In genomic region chr3:10021856-10022775, GRCh38 we compare ENCODE assay signal across 23 cellular contexts.
"Had no signal": no experiment of that assay in that cellular context is flagged by ENCODE, and none has a peak within 500 bp of the region (broad histone marks: within the 10 kb centered on the region; RNA-seq: fewer than 3 reads in every experiment).

No MANE protein-coding gene starts in this region.

- DNase-seq: activated B cell treated with CpG ODN at 0.5 μM for 24 hours; activated CD4-positive, alpha-beta memory T cell treated with anti-CD3 and anti-CD28 coated beads for 36 hours; activated CD4-positive, alpha-beta T cell treated with anti-CD3 and anti-CD28 coated beads for 1 hour; activated CD4-positive, alpha-beta T cell treated with anti-CD3 and anti-CD28 coated beads, Interleukin-2, amount 10 ng/mL, durations not matched to agents 24 days and 14 days; activated naive CD4-positive, alpha-beta T cell treated with anti-CD3 and anti-CD28 coated beads, Interleukin-2, amount 50 U/mL, for 16 hours; activated naive CD8-positive, alpha-beta T cell treated with anti-CD3 and anti-CD28 coated beads, Interleukin-2, amount 10 ng/mL, durations not matched to agents 7 days and 5 days; adrenal gland; aorta; caudate nucleus; MM.1S; NCI-H1105; NCI-H1436; NCI-H187 treated with DMSO at 0.1 percent for 48 hours; NCI-H2081 treated with DMSO at 0.1 percent for 48 hours; NCI-H446; NCI-H524; Peyer's patch; SHP77; T-helper 9 cell had no signal

- H3K9ac ChIP-seq: KMS-11 had no signal

- H3K4me3 ChIP-seq: adrenal gland, breast epithelium, Peyer's patch, SJSA1 had no signal

- H3K27me3 Mint-ChIP-seq: activated B cell treated with CpG ODN at 0.5 μM for 24 hours; activated CD4-positive, alpha-beta memory T cell treated with anti-CD3 and anti-CD28 coated beads for 36 hours; activated CD4-positive, alpha-beta T cell treated with anti-CD3 and anti-CD28 coated beads, Interleukin-2, amount 10 ng/mL, durations not matched to agents 24 days and 14 days; activated naive CD8-positive, alpha-beta T cell treated with anti-CD3 and anti-CD28 coated beads, Interleukin-2, amount 10 ng/mL, durations not matched to agents 7 days and 5 days had no signal

- H3K4me2 ChIP-seq: KMS-11 had no signal

- H3K36me3 ChIP-seq: breast epithelium had no signal

- H3K9me3 Mint-ChIP-seq: activated B cell treated with CpG ODN at 0.5 μM for 24 hours; activated CD4-positive, alpha-beta memory T cell treated with anti-CD3 and anti-CD28 coated beads for 36 hours; activated CD4-positive, alpha-beta T cell treated with anti-CD3 and anti-CD28 coated beads, Interleukin-2, amount 10 ng/mL, durations not matched to agents 24 days and 14 days; activated naive CD8-positive, alpha-beta T cell treated with anti-CD3 and anti-CD28 coated beads, Interleukin-2, amount 10 ng/mL, durations not matched to agents 7 days and 5 days; T-helper 1 cell treated with Interleukin-12 subunit alpha and Interleukin-12 subunit beta and Interleukin-4 antibody, amounts not matched to agents 30 μg/mL and 1 μg/mL, for 36 hours had no signal

- H3K4me3 Mint-ChIP-seq: activated B cell treated with CpG ODN at 0.5 μM for 24 hours; activated CD4-positive, alpha-beta memory T cell treated with anti-CD3 and anti-CD28 coated beads for 36 hours; activated CD4-positive, alpha-beta T cell treated with anti-CD3 and anti-CD28 coated beads, Interleukin-2, amount 10 ng/mL, durations not matched to agents 24 days and 14 days; activated naive CD8-positive, alpha-beta T cell treated with anti-CD3 and anti-CD28 coated beads, Interleukin-2, amount 10 ng/mL, durations not matched to agents 7 days and 5 days; T-helper 1 cell treated with Interleukin-12 subunit alpha and Interleukin-12 subunit beta and Interleukin-4 antibody, amounts not matched to agents 30 μg/mL and 1 μg/mL, for 36 hours had no signal

- H3K27ac Mint-ChIP-seq: activated B cell treated with CpG ODN at 0.5 μM for 24 hours; activated CD4-positive, alpha-beta memory T cell treated with anti-CD3 and anti-CD28 coated beads for 36 hours; activated CD4-positive, alpha-beta T cell treated with anti-CD3 and anti-CD28 coated beads, Interleukin-2, amount 10 ng/mL, durations not matched to agents 24 days and 14 days; activated naive CD8-positive, alpha-beta T cell treated with anti-CD3 and anti-CD28 coated beads, Interleukin-2, amount 10 ng/mL, durations not matched to agents 7 days and 5 days; T-helper 1 cell treated with Interleukin-12 subunit alpha and Interleukin-12 subunit beta and Interleukin-4 antibody, amounts not matched to agents 30 μg/mL and 1 μg/mL, for 36 hours had no signal

- H3K27ac ChIP-seq: adrenal gland, breast epithelium, KMS-11, Peyer's patch, SJSA1 had no signal

- H3K27me3 ChIP-seq: adrenal gland, breast epithelium, Peyer's patch, SJSA1 had no signal

- H3K9me3 ChIP-seq: adrenal gland, breast epithelium, Peyer's patch, SJSA1 had no signal
